Comparison of ENCODE assay signal across 28 cellular contexts in the genomic region with DNA sequence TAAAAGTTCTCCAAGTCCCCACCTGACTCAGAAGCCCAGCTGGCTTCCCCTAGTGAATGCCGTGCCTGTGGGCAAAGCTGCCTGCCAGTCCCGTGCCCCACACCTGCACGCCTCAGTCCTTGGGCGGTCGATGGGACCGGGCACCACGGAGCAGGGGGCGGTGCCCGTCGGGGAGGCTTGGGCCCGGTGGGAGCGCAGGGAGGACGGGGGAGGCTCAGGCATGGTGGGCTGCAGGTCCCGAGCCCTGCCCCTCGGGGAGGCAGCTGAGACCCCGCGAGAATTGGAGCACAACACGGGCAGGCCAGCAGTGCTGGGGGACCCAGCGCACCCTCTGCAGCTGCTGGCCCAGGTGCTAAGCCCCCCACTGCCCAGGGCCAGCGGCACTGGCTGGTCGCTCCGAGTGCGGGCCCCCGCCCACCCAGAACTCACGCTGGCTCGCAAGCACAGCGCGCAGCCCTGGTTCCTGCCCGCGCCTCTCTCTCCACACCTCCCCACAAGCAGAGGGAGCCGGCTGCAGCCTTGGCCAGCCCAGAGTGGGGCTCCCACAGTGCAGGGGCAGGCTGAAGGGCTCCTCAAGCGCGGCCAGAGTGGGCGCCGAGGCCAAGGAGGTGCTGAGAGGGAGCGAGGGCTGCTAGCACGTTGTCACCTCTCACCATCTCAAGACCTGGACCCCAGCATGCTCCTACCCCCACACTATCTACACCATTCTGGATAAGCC.
"Had no signal": no experiment of that assay in that cellular context is flagged by ENCODE, and none has a peak within 500 bp of the region (broad histone marks: within the 10 kb centered on the region; RNA-seq: fewer than 3 reads in every experiment).

No MANE protein-coding gene starts in this region.

- H3K27me3 ChIP-seq: heart left ventricle, right atrium auricular region, sigmoid colon, tibial nerve, uterus had no signal

- H3K4me3 Mint-ChIP-seq: immature natural killer cell; naive thymus-derived CD8-positive, alpha-beta T cell; nephron; neural crest cell; stimulated activated memory B cell treated with anti-CD40 and anti-IgM and Interleukin-4, amounts not matched to agents 10 μg/mL and 1 μg/mL and 100 μg/mL, for 72 hours; stimulated activated naive CD8-positive, alpha-beta T cell treated with anti-CD3 and anti-CD28 coated beads, Interleukin-15, amount 100 ng/mL, for 72 hours; type B pancreatic cell had no signal

- H3K4me1 ChIP-seq: uterus had no signal

- H3K27ac Mint-ChIP-seq: immature natural killer cell; nephron; progenitor cell of endocrine pancreas; stimulated activated memory B cell treated with anti-CD40 and anti-IgM and Interleukin-4, amounts not matched to agents 10 μg/mL and 1 μg/mL and 100 μg/mL, for 72 hours; stimulated activated naive CD8-positive, alpha-beta T cell treated with anti-CD3 and anti-CD28 coated beads, Interleukin-15, amount 100 ng/mL, for 72 hours; type B pancreatic cell had no signal

- H3K4me3 ChIP-seq: heart left ventricle, lower lobe of right lung, right atrium auricular region, sigmoid colon, tibial nerve, uterus had no signal

- H3K27ac ChIP-seq: heart left ventricle, lower lobe of right lung, parathyroid adenoma, right atrium auricular region, tibial nerve, uterus had no signal

- DNase-seq: hypothalamus; immature natural killer cell; kidney; lower lobe of right lung; mammary epithelial cell; mesenchymal stem cell; naive thymus-derived CD8-positive, alpha-beta T cell; nucleus accumbens; sigmoid colon; small intestine; stimulated activated CD4-positive, alpha-beta T cell treated with anti-CD3 and anti-CD28 coated beads, Interleukin-1b, Interleukin-23, amount 100 ng/mL, for 48 hours; stimulated activated CD4-positive, alpha-beta T cell treated with anti-CD3 and anti-CD28 coated beads, Interleukin-2, amount 100 ng/mL, for 48 hours; stimulated activated CD4-positive, alpha-beta T cell treated with anti-CD3 and anti-CD28 coated beads, Interleukin-4, amount 100 ng/mL, for 4 hours; stimulated activated CD8-positive, alpha-beta memory T cell treated with anti-CD3 and anti-CD28 coated beads, Interleukin-4, amount 100 ng/mL, for 48 hours; stimulated activated naive CD4-positive, alpha-beta T cell treated with Interleukin-2 at 50 U/mL for 16 hours; stimulated activated naive CD8-positive, alpha-beta T cell treated with anti-CD3 and anti-CD28 coated beads, Interleukin-15, amount 100 ng/mL, for 72 hours; substantia nigra had no signal

- H3K36me3 Mint-ChIP-seq: immature natural killer cell; stimulated activated memory B cell treated with anti-CD40 and anti-IgM and Interleukin-4, amounts not matched to agents 10 μg/mL and 1 μg/mL and 100 μg/mL, for 72 hours had no signal

- H3K27me3 Mint-ChIP-seq: stimulated activated memory B cell treated with anti-CD40 and anti-IgM and Interleukin-4, amounts not matched to agents 10 μg/mL and 1 μg/mL and 100 μg/mL, for 72 hours had no signal

- ATAC-seq: heart left ventricle; left lobe of liver; lower lobe of right lung; naive thymus-derived CD8-positive, alpha-beta T cell; stimulated activated memory B cell treated with anti-CD40 and anti-IgM and Interleukin-4, amounts not matched to agents 10 μg/mL and 1 μg/mL and 100 μg/mL, for 72 hours; stimulated activated naive CD8-positive, alpha-beta T cell treated with anti-CD3 and anti-CD28 coated beads, Interleukin-15, amount 100 ng/mL, for 72 hours had no signal

- H3K9me3 ChIP-seq: lower lobe of right lung, right atrium auricular region, sigmoid colon had no signal
